21 cellular contexts compared by ENCODE assay signal in genomic region chr7:137928626-137929025, GRCh38.
"Had no signal": no experiment of that assay in that cellular context is flagged by ENCODE, and none has a peak within 500 bp of the region (broad histone marks: within the 10 kb centered on the region; RNA-seq: fewer than 3 reads in every experiment).

No MANE protein-coding gene starts in this region.

- H3K9me3 Mint-ChIP-seq: activated naive CD4-positive, alpha-beta T cell treated with anti-CD3 and anti-CD28 coated beads, Interleukin-2, amount 50 U/mL, for 72 hours; activated T-cell treated with anti-CD3 and anti-CD28 coated beads, Interleukin-2, amount 50 U/mL, for 24 hours; activated T-helper 17 cell treated with anti-CD3 and anti-CD28 coated beads, Interleukin-2, amount 50 U/mL, for 72 hours; stimulated activated naive CD8-positive, alpha-beta T cell treated with anti-CD3 and anti-CD28 coated beads, Interleukin-15, amount 100 ng/mL, for 72 hours had no signal

- DNase-seq: activated CD8-positive, alpha-beta memory T cell treated with anti-CD3 and anti-CD28 coated beads for 24 hours; activated CD8-positive, alpha-beta memory T cell treated with anti-CD3 and anti-CD28 coated beads, Interleukin-2, amount 50 U/mL, for 4 hours; activated T-cell treated with anti-CD3 and anti-CD28 coated beads, Interleukin-2, amount 50 U/mL, for 24 hours; endodermal cell; heart right ventricle; kidney; lower lobe of right lung; naive thymus-derived CD4-positive, alpha-beta T cell; stimulated activated CD4-positive, alpha-beta T cell treated with anti-CD3 and anti-CD28 coated beads, Interleukin-4, amount 100 ng/mL, for 4 hours; stimulated activated naive CD8-positive, alpha-beta T cell treated with anti-CD3 and anti-CD28 coated beads, Interleukin-15, amount 100 ng/mL, for 72 hours; T-helper 1 cell; uterus had no signal

- H3K27ac Mint-ChIP-seq: activated naive CD4-positive, alpha-beta T cell treated with anti-CD3 and anti-CD28 coated beads, Interleukin-2, amount 50 U/mL, for 72 hours; activated T-cell treated with anti-CD3 and anti-CD28 coated beads, Interleukin-2, amount 50 U/mL, for 24 hours; naive thymus-derived CD4-positive, alpha-beta T cell; stimulated activated naive CD8-positive, alpha-beta T cell treated with anti-CD3 and anti-CD28 coated beads, Interleukin-15, amount 100 ng/mL, for 72 hours; WTC11 had no signal

- H3K27me3 Mint-ChIP-seq: activated T-cell treated with anti-CD3 and anti-CD28 coated beads, Interleukin-2, amount 50 U/mL, for 24 hours; activated T-helper 17 cell treated with anti-CD3 and anti-CD28 coated beads, Interleukin-2, amount 50 U/mL, for 72 hours; naive thymus-derived CD4-positive, alpha-beta T cell; stimulated activated naive CD8-positive, alpha-beta T cell treated with anti-CD3 and anti-CD28 coated beads, Interleukin-15, amount 100 ng/mL, for 72 hours had no signal

- H3K36me3 ChIP-seq: prostate gland, uterus had no signal

- H3K27me3 ChIP-seq: ascending aorta, heart right ventricle, tibial nerve, uterus had no signal

- H3K9me3 ChIP-seq: ascending aorta, heart right ventricle, lower lobe of right lung, prostate gland, tibial nerve, uterus had no signal

- H3K27ac ChIP-seq: ascending aorta, coronary artery, epithelial cell of prostate, heart right ventricle, lower lobe of right lung, prostate gland, uterus had no signal

- ATAC-seq: activated naive CD4-positive, alpha-beta T cell treated with anti-CD3 and anti-CD28 coated beads, Interleukin-2, amount 50 U/mL, for 72 hours; activated T-helper 17 cell treated with anti-CD3 and anti-CD28 coated beads, Interleukin-2, amount 50 U/mL, for 72 hours; heart right ventricle; left lobe of liver; naive thymus-derived CD4-positive, alpha-beta T cell; stimulated activated naive CD8-positive, alpha-beta T cell treated with anti-CD3 and anti-CD28 coated beads, Interleukin-15, amount 100 ng/mL, for 72 hours; WTC11 had no signal

- H3K4me3 Mint-ChIP-seq: activated T-cell treated with anti-CD3 and anti-CD28 coated beads, Interleukin-2, amount 50 U/mL, for 24 hours; activated T-helper 17 cell treated with anti-CD3 and anti-CD28 coated beads, Interleukin-2, amount 50 U/mL, for 72 hours; endodermal cell; naive thymus-derived CD4-positive, alpha-beta T cell; stimulated activated naive CD8-positive, alpha-beta T cell treated with anti-CD3 and anti-CD28 coated beads, Interleukin-15, amount 100 ng/mL, for 72 hours; WTC11 had no signal

- H3K4me3 ChIP-seq: ascending aorta, coronary artery, heart right ventricle, lower lobe of right lung, prostate gland, tibial nerve, uterus had no signal
